1 cellular context compared by ENCODE assay signal in the genomic region with DNA sequence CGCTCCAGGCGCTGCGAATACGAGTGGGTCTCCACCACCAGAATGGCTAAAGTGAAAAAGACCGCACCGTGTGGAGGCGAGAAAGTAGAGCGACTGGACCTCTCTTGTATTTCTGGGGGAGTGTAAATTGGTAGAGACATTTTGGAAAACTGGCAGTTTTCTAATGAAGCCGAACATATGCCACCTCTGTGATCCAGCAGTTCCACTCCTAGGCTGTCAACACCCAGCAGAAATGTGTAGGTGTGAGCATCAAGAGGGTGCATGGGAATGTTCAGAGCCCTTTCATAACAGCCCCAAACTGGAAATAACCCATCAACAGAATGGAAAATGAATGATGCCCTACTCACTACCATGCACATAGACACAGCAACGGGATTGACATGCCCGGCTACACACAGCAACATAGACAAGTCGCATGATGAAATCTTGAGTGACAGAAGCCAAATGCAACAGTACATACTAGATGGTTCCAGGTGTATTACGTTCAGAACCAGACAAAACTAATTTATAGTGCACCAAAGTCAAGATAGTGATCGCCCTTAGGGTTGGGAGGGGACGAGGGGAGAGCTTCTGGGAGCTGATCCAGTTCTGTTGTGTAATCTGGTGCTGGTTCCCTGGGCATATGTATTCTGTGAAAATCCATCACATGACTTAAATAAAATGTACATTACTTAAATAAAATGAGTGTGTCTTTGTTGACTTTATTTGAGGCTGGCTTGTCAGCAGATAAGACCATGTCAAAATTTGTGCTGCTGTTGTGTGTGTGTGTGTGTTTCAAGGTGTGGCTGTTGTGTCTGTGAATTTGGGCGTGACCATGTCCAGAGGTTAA.
TF ChIP-seq lines count a peak whose summit lies in the region.

No MANE protein-coding gene starts in this region.

TF ChIP-seq in K562, 482 proteins besides CTCF, POLR2A, EP300 and RAD21 (continued from another document and continues in another):
- TF ChIP-seq, protein P1, sequence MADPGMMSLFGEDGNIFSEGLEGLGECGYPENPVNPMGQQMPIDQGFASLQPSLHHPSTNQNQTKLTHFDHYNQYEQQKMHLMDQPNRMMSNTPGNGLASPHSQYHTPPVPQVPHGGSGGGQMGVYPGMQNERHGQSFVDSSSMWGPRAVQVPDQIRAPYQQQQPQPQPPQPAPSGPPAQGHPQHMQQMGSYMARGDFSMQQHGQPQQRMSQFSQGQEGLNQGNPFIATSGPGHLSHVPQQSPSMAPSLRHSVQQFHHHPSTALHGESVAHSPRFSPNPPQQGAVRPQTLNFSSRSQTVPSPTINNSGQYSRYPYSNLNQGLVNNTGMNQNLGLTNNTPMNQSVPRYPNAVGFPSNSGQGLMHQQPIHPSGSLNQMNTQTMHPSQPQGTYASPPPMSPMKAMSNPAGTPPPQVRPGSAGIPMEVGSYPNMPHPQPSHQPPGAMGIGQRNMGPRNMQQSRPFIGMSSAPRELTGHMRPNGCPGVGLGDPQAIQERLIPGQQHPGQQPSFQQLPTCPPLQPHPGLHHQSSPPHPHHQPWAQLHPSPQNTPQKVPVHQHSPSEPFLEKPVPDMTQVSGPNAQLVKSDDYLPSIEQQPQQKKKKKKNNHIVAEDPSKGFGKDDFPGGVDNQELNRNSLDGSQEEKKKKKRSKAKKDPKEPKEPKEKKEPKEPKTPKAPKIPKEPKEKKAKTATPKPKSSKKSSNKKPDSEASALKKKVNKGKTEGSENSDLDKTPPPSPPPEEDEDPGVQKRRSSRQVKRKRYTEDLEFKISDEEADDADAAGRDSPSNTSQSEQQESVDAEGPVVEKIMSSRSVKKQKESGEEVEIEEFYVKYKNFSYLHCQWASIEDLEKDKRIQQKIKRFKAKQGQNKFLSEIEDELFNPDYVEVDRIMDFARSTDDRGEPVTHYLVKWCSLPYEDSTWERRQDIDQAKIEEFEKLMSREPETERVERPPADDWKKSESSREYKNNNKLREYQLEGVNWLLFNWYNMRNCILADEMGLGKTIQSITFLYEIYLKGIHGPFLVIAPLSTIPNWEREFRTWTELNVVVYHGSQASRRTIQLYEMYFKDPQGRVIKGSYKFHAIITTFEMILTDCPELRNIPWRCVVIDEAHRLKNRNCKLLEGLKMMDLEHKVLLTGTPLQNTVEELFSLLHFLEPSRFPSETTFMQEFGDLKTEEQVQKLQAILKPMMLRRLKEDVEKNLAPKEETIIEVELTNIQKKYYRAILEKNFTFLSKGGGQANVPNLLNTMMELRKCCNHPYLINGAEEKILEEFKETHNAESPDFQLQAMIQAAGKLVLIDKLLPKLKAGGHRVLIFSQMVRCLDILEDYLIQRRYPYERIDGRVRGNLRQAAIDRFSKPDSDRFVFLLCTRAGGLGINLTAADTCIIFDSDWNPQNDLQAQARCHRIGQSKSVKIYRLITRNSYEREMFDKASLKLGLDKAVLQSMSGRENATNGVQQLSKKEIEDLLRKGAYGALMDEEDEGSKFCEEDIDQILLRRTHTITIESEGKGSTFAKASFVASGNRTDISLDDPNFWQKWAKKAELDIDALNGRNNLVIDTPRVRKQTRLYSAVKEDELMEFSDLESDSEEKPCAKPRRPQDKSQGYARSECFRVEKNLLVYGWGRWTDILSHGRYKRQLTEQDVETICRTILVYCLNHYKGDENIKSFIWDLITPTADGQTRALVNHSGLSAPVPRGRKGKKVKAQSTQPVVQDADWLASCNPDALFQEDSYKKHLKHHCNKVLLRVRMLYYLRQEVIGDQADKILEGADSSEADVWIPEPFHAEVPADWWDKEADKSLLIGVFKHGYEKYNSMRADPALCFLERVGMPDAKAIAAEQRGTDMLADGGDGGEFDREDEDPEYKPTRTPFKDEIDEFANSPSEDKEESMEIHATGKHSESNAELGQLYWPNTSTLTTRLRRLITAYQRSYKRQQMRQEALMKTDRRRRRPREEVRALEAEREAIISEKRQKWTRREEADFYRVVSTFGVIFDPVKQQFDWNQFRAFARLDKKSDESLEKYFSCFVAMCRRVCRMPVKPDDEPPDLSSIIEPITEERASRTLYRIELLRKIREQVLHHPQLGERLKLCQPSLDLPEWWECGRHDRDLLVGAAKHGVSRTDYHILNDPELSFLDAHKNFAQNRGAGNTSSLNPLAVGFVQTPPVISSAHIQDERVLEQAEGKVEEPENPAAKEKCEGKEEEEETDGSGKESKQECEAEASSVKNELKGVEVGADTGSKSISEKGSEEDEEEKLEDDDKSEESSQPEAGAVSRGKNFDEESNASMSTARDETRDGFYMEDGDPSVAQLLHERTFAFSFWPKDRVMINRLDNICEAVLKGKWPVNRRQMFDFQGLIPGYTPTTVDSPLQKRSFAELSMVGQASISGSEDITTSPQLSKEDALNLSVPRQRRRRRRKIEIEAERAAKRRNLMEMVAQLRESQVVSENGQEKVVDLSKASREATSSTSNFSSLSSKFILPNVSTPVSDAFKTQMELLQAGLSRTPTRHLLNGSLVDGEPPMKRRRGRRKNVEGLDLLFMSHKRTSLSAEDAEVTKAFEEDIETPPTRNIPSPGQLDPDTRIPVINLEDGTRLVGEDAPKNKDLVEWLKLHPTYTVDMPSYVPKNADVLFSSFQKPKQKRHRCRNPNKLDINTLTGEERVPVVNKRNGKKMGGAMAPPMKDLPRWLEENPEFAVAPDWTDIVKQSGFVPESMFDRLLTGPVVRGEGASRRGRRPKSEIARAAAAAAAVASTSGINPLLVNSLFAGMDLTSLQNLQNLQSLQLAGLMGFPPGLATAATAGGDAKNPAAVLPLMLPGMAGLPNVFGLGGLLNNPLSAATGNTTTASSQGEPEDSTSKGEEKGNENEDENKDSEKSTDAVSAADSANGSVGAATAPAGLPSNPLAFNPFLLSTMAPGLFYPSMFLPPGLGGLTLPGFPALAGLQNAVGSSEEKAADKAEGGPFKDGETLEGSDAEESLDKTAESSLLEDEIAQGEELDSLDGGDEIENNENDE (IDR thresholded peaks at IDR 0.05; ENCODE audit: low read depth, low read length) = no peak
- no peak for TF ChIP-seq SMARCE1 (IDR thresholded peaks at IDR 0.05)
- TF ChIP-seq GTF2E2 (tag; IDR thresholded peaks at IDR 0.05) = no peak; the same call in 1 of the 2 replicates
- TF ChIP-seq, protein P2, sequence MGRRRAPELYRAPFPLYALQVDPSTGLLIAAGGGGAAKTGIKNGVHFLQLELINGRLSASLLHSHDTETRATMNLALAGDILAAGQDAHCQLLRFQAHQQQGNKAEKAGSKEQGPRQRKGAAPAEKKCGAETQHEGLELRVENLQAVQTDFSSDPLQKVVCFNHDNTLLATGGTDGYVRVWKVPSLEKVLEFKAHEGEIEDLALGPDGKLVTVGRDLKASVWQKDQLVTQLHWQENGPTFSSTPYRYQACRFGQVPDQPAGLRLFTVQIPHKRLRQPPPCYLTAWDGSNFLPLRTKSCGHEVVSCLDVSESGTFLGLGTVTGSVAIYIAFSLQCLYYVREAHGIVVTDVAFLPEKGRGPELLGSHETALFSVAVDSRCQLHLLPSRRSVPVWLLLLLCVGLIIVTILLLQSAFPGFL (CRISPR knock-in tag; IDR thresholded peaks at IDR 0.05) = no peak
- TF ChIP-seq ARID1B (IDR thresholded peaks at IDR 0.05) = peak; percentile 16
- TF ChIP-seq BRF1 (IDR thresholded peaks at IDR 0.05; ENCODE audit: borderline replicate concordance, extremely low read depth, insufficient read length) = no peak
- TF ChIP-seq ZNF311 (CRISPR knock-in tag; IDR thresholded peaks at IDR 0.05) = no peak
- no peak for TF ChIP-seq SETDB1 (IDR thresholded peaks at IDR 0.05; ENCODE audit: low read length)
- TF ChIP-seq ERF (CRISPR knock-in tag; IDR thresholded peaks at IDR 0.05) = no peak
- 0 out of 4 replicates have a peak, but pooled peaks of 1 of the 2 experiments have one; percentile 53 for TF ChIP-seq FOXA3 (CRISPR knock-in tag; conservative IDR thresholded peaks at IDR 0.05 in 1 of 2, IDR thresholded peaks at IDR 0.05 in 1 of 2)
- TF ChIP-seq CBX8 (IDR thresholded peaks at IDR 0.05; ENCODE audit: borderline replicate concordance, extremely low read depth, low read depth, low read length, poor library complexity, severe bottlenecking) = no peak
- TF ChIP-seq, protein P3, sequence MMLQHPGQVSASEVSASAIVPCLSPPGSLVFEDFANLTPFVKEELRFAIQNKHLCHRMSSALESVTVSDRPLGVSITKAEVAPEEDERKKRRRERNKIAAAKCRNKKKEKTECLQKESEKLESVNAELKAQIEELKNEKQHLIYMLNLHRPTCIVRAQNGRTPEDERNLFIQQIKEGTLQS (IDR thresholded peaks at IDR 0.05) = peak; percentile 52
- TF ChIP-seq, protein P3 (CRISPR knock-in tag; conservative IDR thresholded peaks at IDR 0.05) = no peak
- 0 out of 2 replicates have a peak, but pooled peaks have one; percentile 13 for TF ChIP-seq NCOR1 (IDR thresholded peaks at IDR 0.05)
- no peak for TF ChIP-seq NFE2L1 (tag; IDR thresholded peaks at IDR 0.05; ENCODE audit: borderline replicate concordance, low read depth)
- no peak for TF ChIP-seq JUND (IDR thresholded peaks at IDR 0.05; ENCODE audit: borderline replicate concordance, low read depth, low read length)
- no peak for TF ChIP-seq JUND (tag; IDR thresholded peaks at IDR 0.05; ENCODE audit: borderline replicate concordance, low read depth, low read length)
- no peak for TF ChIP-seq ZNF551 (CRISPR knock-in tag; IDR thresholded peaks at IDR 0.05)
- no peak for TF ChIP-seq POLR2AphosphoS5 (IDR thresholded peaks at IDR 0.05; ENCODE audit: control insufficient read depth, insufficient read depth, low read depth, low read length)
- no peak for TF ChIP-seq ESRRB (CRISPR knock-in tag; IDR thresholded peaks at IDR 0.05; ENCODE audit: borderline replicate concordance)
- no peak for TF ChIP-seq ZFX (CRISPR knock-in tag; IDR thresholded peaks at IDR 0.05)
- TF ChIP-seq PHTF2 (CRISPR knock-in tag; IDR thresholded peaks at IDR 0.05) = no peak
- no peak for TF ChIP-seq FOXA1 (IDR thresholded peaks at IDR 0.05; ENCODE audit: borderline replicate concordance)
- no peak for TF ChIP-seq CBFA2T2 (conservative IDR thresholded peaks at IDR 0.05)
- no peak for TF ChIP-seq LEF1 (IDR thresholded peaks at IDR 0.05)
- TF ChIP-seq NR1H2 (CRISPR knock-in tag; IDR thresholded peaks at IDR 0.05) = peak; percentile 7
- 0 out of 2 replicates have a peak, but pooled peaks have one; percentile 39 for TF ChIP-seq SMAD4 (CRISPR knock-in tag; conservative IDR thresholded peaks at IDR 0.05)
- TF ChIP-seq ZC3H4 (CRISPR knock-in tag; IDR thresholded peaks at IDR 0.05; ENCODE audit: borderline replicate concordance) = no peak
- TF ChIP-seq ETV5 (CRISPR knock-in tag; IDR thresholded peaks at IDR 0.05; ENCODE audit: low read depth) = 0 out of 2 replicates have a peak, but pooled peaks have one; percentile 45
- TF ChIP-seq ADNP (tag; IDR thresholded peaks at IDR 0.05) = no peak
- TF ChIP-seq, protein P4, sequence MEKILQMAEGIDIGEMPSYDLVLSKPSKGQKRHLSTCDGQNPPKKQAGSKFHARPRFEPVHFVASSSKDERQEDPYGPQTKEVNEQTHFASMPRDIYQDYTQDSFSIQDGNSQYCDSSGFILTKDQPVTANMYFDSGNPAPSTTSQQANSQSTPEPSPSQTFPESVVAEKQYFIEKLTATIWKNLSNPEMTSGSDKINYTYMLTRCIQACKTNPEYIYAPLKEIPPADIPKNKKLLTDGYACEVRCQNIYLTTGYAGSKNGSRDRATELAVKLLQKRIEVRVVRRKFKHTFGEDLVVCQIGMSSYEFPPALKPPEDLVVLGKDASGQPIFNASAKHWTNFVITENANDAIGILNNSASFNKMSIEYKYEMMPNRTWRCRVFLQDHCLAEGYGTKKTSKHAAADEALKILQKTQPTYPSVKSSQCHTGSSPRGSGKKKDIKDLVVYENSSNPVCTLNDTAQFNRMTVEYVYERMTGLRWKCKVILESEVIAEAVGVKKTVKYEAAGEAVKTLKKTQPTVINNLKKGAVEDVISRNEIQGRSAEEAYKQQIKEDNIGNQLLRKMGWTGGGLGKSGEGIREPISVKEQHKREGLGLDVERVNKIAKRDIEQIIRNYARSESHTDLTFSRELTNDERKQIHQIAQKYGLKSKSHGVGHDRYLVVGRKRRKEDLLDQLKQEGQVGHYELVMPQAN (IDR thresholded peaks at IDR 0.05; ENCODE audit: borderline replicate concordance) = no peak
- TF ChIP-seq MTA1 (IDR thresholded peaks at IDR 0.05; ENCODE audit: borderline replicate concordance) = no peak
- no peak for TF ChIP-seq ZNF436 (CRISPR knock-in tag; IDR thresholded peaks at IDR 0.05)
- TF ChIP-seq CTBP1 (IDR thresholded peaks at IDR 0.05; ENCODE audit: borderline replicate concordance) = no peak
- TF ChIP-seq, protein P5, sequence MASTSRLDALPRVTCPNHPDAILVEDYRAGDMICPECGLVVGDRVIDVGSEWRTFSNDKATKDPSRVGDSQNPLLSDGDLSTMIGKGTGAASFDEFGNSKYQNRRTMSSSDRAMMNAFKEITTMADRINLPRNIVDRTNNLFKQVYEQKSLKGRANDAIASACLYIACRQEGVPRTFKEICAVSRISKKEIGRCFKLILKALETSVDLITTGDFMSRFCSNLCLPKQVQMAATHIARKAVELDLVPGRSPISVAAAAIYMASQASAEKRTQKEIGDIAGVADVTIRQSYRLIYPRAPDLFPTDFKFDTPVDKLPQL (IDR thresholded peaks at IDR 0.05; ENCODE audit: extremely low read depth, insufficient read length) = no peak
- no peak for TF ChIP-seq BRCA1 (IDR thresholded peaks at IDR 0.05)
- no peak for TF ChIP-seq BRCA1 (CRISPR knock-in tag; IDR thresholded peaks at IDR 0.05)
- TF ChIP-seq TBP (optimal IDR thresholded peaks at IDR 0.05; ENCODE audit: low read depth, low read length) = no peak
- no peak for TF ChIP-seq SP2 (IDR thresholded peaks at IDR 0.05; ENCODE audit: extremely low read depth, low read depth, low read length, poor library complexity, severe bottlenecking)
- TF ChIP-seq MEF2A (IDR thresholded peaks at IDR 0.05; ENCODE audit: control insufficient read depth, low read depth, low read length) = no peak
- TF ChIP-seq SAFB (IDR thresholded peaks at IDR 0.05; ENCODE audit: borderline replicate concordance, low read depth, low read length) = no peak
